In the genomic region with DNA sequence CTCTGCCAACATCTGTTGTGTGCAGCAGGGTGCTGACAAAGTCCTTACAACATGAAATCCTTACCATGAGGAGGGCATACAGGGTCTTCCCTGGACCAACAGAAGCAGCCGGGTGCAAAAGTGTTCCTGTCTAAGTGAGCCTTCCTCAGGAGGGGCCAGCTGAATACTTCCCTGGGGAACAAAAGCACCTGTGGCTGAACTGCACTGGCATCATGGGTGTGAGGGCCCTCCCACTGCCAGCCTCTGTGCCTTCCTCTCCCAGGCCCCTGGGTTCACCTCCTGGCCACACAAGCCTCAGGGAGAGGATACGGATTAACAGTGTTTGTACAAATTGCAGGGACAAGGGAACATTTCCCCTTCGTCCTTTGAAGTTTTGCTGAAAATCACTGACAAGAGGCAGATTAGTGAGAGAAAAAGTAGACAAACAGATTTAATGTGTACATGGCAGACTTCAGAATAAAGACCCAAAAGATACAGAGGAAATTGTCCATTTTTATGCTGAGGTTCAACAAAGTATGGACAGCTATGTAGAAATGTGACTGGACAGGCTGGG, we compare ENCODE assay signal across 3 cellular contexts.
TF ChIP-seq lines count a peak whose summit lies in the region.

No MANE protein-coding gene starts in this region.

TF ChIP-seq in HepG2, 621 proteins besides CTCF, POLR2A, EP300 and RAD21 (continues in another document):
- TF ChIP-seq RARG (CRISPR knock-in tag; IDR thresholded peaks at IDR 0.05; ENCODE audit: low read depth) (no peak), MEIS2 (CRISPR knock-in tag; IDR thresholded peaks at IDR 0.05) (no peak), SOX13 (IDR thresholded peaks at IDR 0.05) (no peak), SOX13 (CRISPR knock-in tag; conservative IDR thresholded peaks at IDR 0.05 in 1 of 2, IDR thresholded peaks at IDR 0.05 in 1 of 2) (peak in 1 of 2 experiments; percentile 25; a peak in 1 of 4 replicates), JARID2 (CRISPR knock-in tag; IDR thresholded peaks at IDR 0.05; ENCODE audit: insufficient replicate concordance) (no peak), SMAD3 (CRISPR knock-in tag; IDR thresholded peaks at IDR 0.05) (no peak), TCF7 (IDR thresholded peaks at IDR 0.05; ENCODE audit: low read depth) (peak; percentile 41), IKZF1 (IDR thresholded peaks at IDR 0.05) (no peak), HDAC1 (CRISPR knock-in tag; IDR thresholded peaks at IDR 0.05) (peak; percentile 4; the same call in 1 of the 2 replicates), AGO1 (IDR thresholded peaks at IDR 0.05; ENCODE audit: low read depth, low read length, poor library complexity, severe bottlenecking) (no peak)
- TF ChIP-seq, protein P1, sequence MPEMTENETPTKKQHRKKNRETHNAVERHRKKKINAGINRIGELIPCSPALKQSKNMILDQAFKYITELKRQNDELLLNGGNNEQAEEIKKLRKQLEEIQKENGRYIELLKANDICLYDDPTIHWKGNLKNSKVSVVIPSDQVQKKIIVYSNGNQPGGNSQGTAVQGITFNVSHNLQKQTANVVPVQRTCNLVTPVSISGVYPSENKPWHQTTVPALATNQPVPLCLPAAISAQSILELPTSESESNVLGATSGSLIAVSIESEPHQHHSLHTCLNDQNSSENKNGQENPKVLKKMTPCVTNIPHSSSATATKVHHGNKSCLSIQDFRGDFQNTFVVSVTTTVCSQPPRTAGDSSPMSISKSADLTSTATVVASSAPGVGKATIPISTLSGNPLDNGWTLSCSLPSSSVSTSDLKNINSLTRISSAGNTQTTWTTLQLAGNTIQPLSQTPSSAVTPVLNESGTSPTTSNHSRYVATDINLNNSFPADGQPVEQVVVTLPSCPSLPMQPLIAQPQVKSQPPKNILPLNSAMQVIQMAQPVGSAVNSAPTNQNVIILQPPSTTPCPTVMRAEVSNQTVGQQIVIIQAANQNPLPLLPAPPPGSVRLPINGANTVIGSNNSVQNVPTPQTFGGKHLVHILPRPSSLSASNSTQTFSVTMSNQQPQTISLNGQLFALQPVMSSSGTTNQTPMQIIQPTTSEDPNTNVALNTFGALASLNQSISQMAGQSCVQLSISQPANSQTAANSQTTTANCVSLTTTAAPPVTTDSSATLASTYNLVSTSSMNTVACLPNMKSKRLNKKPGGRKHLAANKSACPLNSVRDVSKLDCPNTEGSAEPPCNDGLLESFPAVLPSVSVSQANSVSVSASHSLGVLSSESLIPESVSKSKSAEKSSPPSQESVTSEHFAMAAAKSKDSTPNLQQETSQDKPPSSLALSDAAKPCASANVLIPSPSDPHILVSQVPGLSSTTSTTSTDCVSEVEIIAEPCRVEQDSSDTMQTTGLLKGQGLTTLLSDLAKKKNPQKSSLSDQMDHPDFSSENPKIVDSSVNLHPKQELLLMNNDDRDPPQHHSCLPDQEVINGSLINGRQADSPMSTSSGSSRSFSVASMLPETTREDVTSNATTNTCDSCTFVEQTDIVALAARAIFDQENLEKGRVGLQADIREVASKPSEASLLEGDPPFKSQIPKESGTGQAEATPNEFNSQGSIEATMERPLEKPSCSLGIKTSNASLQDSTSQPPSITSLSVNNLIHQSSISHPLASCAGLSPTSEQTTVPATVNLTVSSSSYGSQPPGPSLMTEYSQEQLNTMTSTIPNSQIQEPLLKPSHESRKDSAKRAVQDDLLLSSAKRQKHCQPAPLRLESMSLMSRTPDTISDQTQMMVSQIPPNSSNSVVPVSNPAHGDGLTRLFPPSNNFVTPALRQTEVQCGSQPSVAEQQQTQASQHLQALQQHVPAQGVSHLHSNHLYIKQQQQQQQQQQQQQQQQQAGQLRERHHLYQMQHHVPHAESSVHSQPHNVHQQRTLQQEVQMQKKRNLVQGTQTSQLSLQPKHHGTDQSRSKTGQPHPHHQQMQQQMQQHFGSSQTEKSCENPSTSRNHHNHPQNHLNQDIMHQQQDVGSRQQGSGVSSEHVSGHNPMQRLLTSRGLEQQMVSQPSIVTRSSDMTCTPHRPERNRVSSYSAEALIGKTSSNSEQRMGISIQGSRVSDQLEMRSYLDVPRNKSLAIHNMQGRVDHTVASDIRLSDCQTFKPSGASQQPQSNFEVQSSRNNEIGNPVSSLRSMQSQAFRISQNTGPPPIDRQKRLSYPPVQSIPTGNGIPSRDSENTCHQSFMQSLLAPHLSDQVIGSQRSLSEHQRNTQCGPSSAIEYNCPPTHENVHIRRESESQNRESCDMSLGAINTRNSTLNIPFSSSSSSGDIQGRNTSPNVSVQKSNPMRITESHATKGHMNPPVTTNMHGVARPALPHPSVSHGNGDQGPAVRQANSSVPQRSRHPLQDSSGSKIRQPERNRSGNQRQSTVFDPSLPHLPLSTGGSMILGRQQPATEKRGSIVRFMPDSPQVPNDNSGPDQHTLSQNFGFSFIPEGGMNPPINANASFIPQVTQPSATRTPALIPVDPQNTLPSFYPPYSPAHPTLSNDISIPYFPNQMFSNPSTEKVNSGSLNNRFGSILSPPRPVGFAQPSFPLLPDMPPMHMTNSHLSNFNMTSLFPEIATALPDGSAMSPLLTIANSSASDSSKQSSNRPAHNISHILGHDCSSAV (CRISPR knock-in tag; IDR thresholded peaks at IDR 0.05; ENCODE audit: borderline replicate concordance): no peak

TF ChIP-seq in H1, 55 proteins besides CTCF, POLR2A, EP300 and RAD21 (continues in another document):
- TF ChIP-seq CHD1 (IDR thresholded peaks at IDR 0.05; ENCODE audit: low read depth, low read length) (no peak), PHF8 (conservative IDR thresholded peaks at IDR 0.05; ENCODE audit: low read depth, low read length) (no peak), SP1 (IDR thresholded peaks at IDR 0.05; ENCODE audit: low read depth, low read length) (no peak)

TF ChIP-seq in SK-N-SH treated with all-trans-retinoic acid at 6 μM for 48 hours, 23 proteins besides CTCF, POLR2A, EP300 and RAD21:
- TF ChIP-seq TCF4 (CRISPR knock-in tag; IDR thresholded peaks at IDR 0.05; ENCODE audit: borderline replicate concordance): no peak
- no peak for TF ChIP-seq ZFP30 (CRISPR knock-in tag; IDR thresholded peaks at IDR 0.05)
- TF ChIP-seq ZNF70 (CRISPR knock-in tag; IDR thresholded peaks at IDR 0.05): no peak
- TF ChIP-seq ZNF565 (CRISPR knock-in tag; conservative IDR thresholded peaks at IDR 0.05; ENCODE audit: low read depth): no peak
- TF ChIP-seq ISL1 (CRISPR knock-in tag; IDR thresholded peaks at IDR 0.05): no peak
- TF ChIP-seq TOX (CRISPR knock-in tag; IDR thresholded peaks at IDR 0.05; ENCODE audit: borderline replicate concordance): no peak
- TF ChIP-seq ZFP3 (CRISPR knock-in tag; IDR thresholded peaks at IDR 0.05): no peak
- TF ChIP-seq ZNF8 (CRISPR knock-in tag; IDR thresholded peaks at IDR 0.05): no peak
- no peak for TF ChIP-seq SNAI2 (CRISPR knock-in tag; IDR thresholded peaks at IDR 0.05)
- TF ChIP-seq ZC3H10 (CRISPR knock-in tag; IDR thresholded peaks at IDR 0.05): no peak
- TF ChIP-seq RARB (CRISPR knock-in tag; IDR thresholded peaks at IDR 0.05): no peak
- no peak for TF ChIP-seq ESRRG (CRISPR knock-in tag; IDR thresholded peaks at IDR 0.05)
- TF ChIP-seq, protein P2, sequence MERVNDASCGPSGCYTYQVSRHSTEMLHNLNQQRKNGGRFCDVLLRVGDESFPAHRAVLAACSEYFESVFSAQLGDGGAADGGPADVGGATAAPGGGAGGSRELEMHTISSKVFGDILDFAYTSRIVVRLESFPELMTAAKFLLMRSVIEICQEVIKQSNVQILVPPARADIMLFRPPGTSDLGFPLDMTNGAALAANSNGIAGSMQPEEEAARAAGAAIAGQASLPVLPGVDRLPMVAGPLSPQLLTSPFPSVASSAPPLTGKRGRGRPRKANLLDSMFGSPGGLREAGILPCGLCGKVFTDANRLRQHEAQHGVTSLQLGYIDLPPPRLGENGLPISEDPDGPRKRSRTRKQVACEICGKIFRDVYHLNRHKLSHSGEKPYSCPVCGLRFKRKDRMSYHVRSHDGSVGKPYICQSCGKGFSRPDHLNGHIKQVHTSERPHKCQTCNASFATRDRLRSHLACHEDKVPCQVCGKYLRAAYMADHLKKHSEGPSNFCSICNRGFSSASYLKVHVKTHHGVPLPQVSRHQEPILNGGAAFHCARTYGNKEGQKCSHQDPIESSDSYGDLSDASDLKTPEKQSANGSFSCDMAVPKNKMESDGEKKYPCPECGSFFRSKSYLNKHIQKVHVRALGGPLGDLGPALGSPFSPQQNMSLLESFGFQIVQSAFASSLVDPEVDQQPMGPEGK (CRISPR knock-in tag; IDR thresholded peaks at IDR 0.05; ENCODE audit: borderline replicate concordance): no peak
- TF ChIP-seq OSR1 (CRISPR knock-in tag; IDR thresholded peaks at IDR 0.05): no peak
- no peak for TF ChIP-seq BACH2 (CRISPR knock-in tag; IDR thresholded peaks at IDR 0.05; ENCODE audit: borderline replicate concordance)
- TF ChIP-seq, protein P3, sequence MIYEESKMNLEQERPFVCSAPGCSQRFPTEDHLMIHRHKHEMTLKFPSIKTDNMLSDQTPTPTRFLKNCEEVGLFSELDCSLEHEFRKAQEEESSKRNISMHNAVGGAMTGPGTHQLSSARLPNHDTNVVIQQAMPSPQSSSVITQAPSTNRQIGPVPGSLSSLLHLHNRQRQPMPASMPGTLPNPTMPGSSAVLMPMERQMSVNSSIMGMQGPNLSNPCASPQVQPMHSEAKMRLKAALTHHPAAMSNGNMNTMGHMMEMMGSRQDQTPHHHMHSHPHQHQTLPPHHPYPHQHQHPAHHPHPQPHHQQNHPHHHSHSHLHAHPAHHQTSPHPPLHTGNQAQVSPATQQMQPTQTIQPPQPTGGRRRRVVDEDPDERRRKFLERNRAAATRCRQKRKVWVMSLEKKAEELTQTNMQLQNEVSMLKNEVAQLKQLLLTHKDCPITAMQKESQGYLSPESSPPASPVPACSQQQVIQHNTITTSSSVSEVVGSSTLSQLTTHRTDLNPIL (CRISPR knock-in tag; IDR thresholded peaks at IDR 0.05; ENCODE audit: low read depth): no peak
